8 cellular contexts compared by ENCODE assay signal in genomic region chr17:40542562-40543411, GRCh38. TPM values are rescaled to one million over a fixed set of nuclear protein-coding genes. Genes with fewer than 3 reads are reported as not detected.
DNase-seq lines count a peak whose midpoint lies in the region; ATAC-seq and TF ChIP-seq lines count a peak whose summit lies in the region.

No MANE protein-coding gene starts in this region.

- no peaks in the 10 kb centered on the region for H3K36me3 Mint-ChIP-seq in nephron progenitor cell (ENCODE audit: low read depth)

- in situ Hi-C loops in GM13976 (cut with MboI; ENCODE audit: low sequenced_read_pairs, unreplicated experiment) = no loop called here

- peak overlapping the region; percentile 44 for H3K4me3 Mint-ChIP-seq in nephron progenitor cell

- H3K27me3 Mint-ChIP-seq in nephron progenitor cell (ENCODE audit: low read depth, poor library complexity) = peaks cover 17% of the 10 kb centered on the region

- ATAC-seq in HG02973 (IDR thresholded peaks at IDR 0.05; ENCODE audit: unreplicated experiment) (peak; percentile 42), esophagus mucosa (peak; percentile 37)

- H3K27ac Mint-ChIP-seq in nephron progenitor cell = peak overlapping the region; percentile 96

- H3K9me3 Mint-ChIP-seq in nephron progenitor cell = no peaks in the 10 kb centered on the region

- TF ChIP-seq CTCF in GM13976 (IDR thresholded peaks at IDR 0.05; ENCODE audit: borderline replicate concordance, control extremely low read depth, extremely low read depth, insufficient read depth, missing control alignments) = no peak
- TF ChIP-seq CTCF in nephron progenitor cell (IDR thresholded peaks at IDR 0.05) = no peak

- peaks cover 54% of the 10 kb centered on the region for H3K4me1 Mint-ChIP-seq in nephron progenitor cell

- peak; percentile 78 for DNase-seq in GM13976 (ENCODE audit: low spot score)
- DNase-seq in activated CD4-positive, alpha-beta T cell treated with anti-CD3 and anti-CD28 coated beads, Interleukin-2, amount 50 U/mL, for 1 hour = peak; percentile 50
- no peak for DNase-seq in nephron progenitor cell
- no peak for DNase-seq in HuH-7 (ENCODE audit: low spot score)
- no peak for DNase-seq in NCI-H1048 (lab: John Stamatoyannopoulos, UW)
- DNase-seq in putamen (ENCODE audit: low spot score) = no peak

RNA-seq across cellular contexts. Expression of gene CCR7, which starts 22.5 kb away (rescaled TPM):
- total RNA-seq in esophagus mucosa = 0.48 TPM

RNA-seq across cellular contexts. Expression of gene TNS4, which starts 41.4 kb away (rescaled TPM):
- total RNA-seq in esophagus mucosa = 52.1 TPM

Comparison
In these comparisons a context has a peak if more than half of its experiments do, and no peak if none do; other contexts are left out.
1. DNase-seq: peak in GM13976 (single experiment) and activated CD4-positive, alpha-beta T cell treated with anti-CD3 and anti-CD28 coated beads, Interleukin-2, amount 50 U/mL, for 1 hour (single experiment); none in nephron progenitor cell (single experiment), HuH-7 (single experiment), NCI-H1048 (single experiment) and putamen (single experiment).